29 cellular contexts compared by ENCODE assay signal in genomic region chr12:5230151-5230550, GRCh38.
DNase-seq lines count a peak whose midpoint lies in the region; TF ChIP-seq lines count a peak whose summit lies in the region.
"Had no signal": no experiment of that assay in that cellular context is flagged by ENCODE, and none has a peak within 500 bp of the region (broad histone marks: within the 10 kb centered on the region; RNA-seq: fewer than 3 reads in every experiment).

No MANE protein-coding gene starts in this region.

- H3K9me3 ChIP-seq in MG63 = no peaks in the 10 kb centered on the region
- H3K9me3 ChIP-seq in neuronal stem cell (replicated peaks in 1 of 2; ENCODE audit: control insufficient read depth in 2 of 2, insufficient read depth in 1 of 2, low read depth in 1 of 2, low read length in 2 of 2) = no peaks in the 10 kb centered on the region
- H3K9me3 ChIP-seq in transverse colon = no peaks in the 10 kb centered on the region
- H3K9me3 ChIP-seq: colonic mucosa, HAP-1, prostate gland, right lobe of liver had no signal

- H3K4ac ChIP-seq in neuronal stem cell (ENCODE audit: low read length) = no peak overlapping the region

- H2BK15ac ChIP-seq in neuronal stem cell (ENCODE audit: low read length) = no peak overlapping the region

- TF ChIP-seq CTCF in transverse colon (IDR thresholded peaks at IDR 0.05) = no peak

- no peak overlapping the region for H2BK12ac ChIP-seq in neuronal stem cell (ENCODE audit: low read length)

- WGBS in neuronal stem cell (ENCODE audit: extremely low coverage in 2 of 2, insufficient read length in 2 of 2, insufficient replicate concordance in 1 of 2), 2 donors = no CpG with 5 or more reads among the region's 2 CpGs
- WGBS in transverse colon (ENCODE audit: low coverage in 1 of 2), 2 donors = 75% methylated on average over 2 of the region's 2 CpGs

- H3K4me1 ChIP-seq in neuronal stem cell (ENCODE audit: control insufficient read depth in 2 of 2, insufficient read depth in 1 of 2, low read depth in 1 of 2, low read length in 2 of 2) (no peaks in the 10 kb centered on the region), transverse colon (no peaks in the 10 kb centered on the region)
- H3K4me1 ChIP-seq: colonic mucosa, HAP-1, prostate gland, right lobe of liver, tibial nerve had no signal

- peak; percentile 76 for DNase-seq in EL
- DNase-seq in MG63 = peak; percentile 33
- peak; percentile 25 for DNase-seq in fibroblast of peridontal ligament (ENCODE audit: extremely low read depth)
- no peak for DNase-seq in amniotic stem cell (lab: John Stamatoyannopoulos, UW)
- no peak for DNase-seq in neuronal stem cell (ENCODE audit: low spot score)
- DNase-seq in transverse colon = no peak
- no peak for DNase-seq in COLO668 (lab: John Stamatoyannopoulos, UW; ENCODE audit: unreplicated experiment)
- DNase-seq: activated CD4-positive, alpha-beta memory T cell treated with anti-CD3 and anti-CD28 coated beads, Interleukin-2, amount 10 ng/mL, durations not matched to agents 7 days and 5 days; activated CD4-positive, alpha-beta T cell treated with anti-CD3 and anti-CD28 coated beads for 1 hour; activated CD8-positive, alpha-beta memory T cell treated with anti-CD3 and anti-CD28 coated beads, Interleukin-2, amount 50 U/mL, for 4 hours; activated naive CD4-positive, alpha-beta T cell treated with anti-CD3 and anti-CD28 coated beads for 36 hours; CD4-positive, alpha-beta memory T cell; colonic mucosa; effector CD4-positive, alpha-beta T cell; kidney; MV-4-11; naive thymus-derived CD8-positive, alpha-beta T cell; NCI-H1436; NCI-H2081; NCI-H526 treated with DMSO at 0.1 percent for 48 hours; NK-92 treated with Interleukin-12 subunit alpha and Interleukin-12 subunit beta, amount 100 ng/mL, for 24 hours; nucleus accumbens; right lobe of liver; Right ventricle myocardium superior; stimulated activated CD4-positive, alpha-beta T cell treated with anti-CD3 and anti-CD28 coated beads, Interleukin-4, amount 100 ng/mL, for 1 hour had no signal

- no peak overlapping the region for H3K23ac ChIP-seq in neuronal stem cell (ENCODE audit: low read depth, low read length, poor library complexity)

- no peaks in the 10 kb centered on the region for H3K79me1 ChIP-seq in neuronal stem cell (ENCODE audit: low read depth, low read length)

- H3K4me3 ChIP-seq in MG63 (no peak overlapping the region), neuronal stem cell (ENCODE audit: low read length in 2 of 2) (no peak overlapping the region), transverse colon (no peak overlapping the region)
- H3K4me3 ChIP-seq: colonic mucosa, HAP-1, prostate gland, right lobe of liver, tibial nerve had no signal

- intact Hi-C loops in transverse colon (cut with DNase I; ENCODE audit: low total_unique reads) = no loop called here

- no peak overlapping the region for H2BK120ac ChIP-seq in neuronal stem cell (ENCODE audit: low read depth, low read length)

- H4K8ac ChIP-seq in neuronal stem cell (ENCODE audit: low read depth, low read length) = no peak overlapping the region

- H2AFZ ChIP-seq in neuronal stem cell (ENCODE audit: low read length) = no peak overlapping the region

- in situ Hi-C loops in transverse colon (cut with MboI; ENCODE audit: low pct_ligation_motif_present in 1 of 4, low pct_unique_long_range_greater_than_20kb in 1 of 4, low sequenced_read_pairs in 3 of 4) = no loop called here

- no peak overlapping the region for H3K18ac ChIP-seq in neuronal stem cell (ENCODE audit: low read length)

- H3K14ac ChIP-seq in neuronal stem cell (ENCODE audit: low read length) = no peak overlapping the region

- no peak for TF ChIP-seq EP300 in transverse colon (IDR thresholded peaks at IDR 0.05; ENCODE audit: low read depth)

- no peak overlapping the region for H4K91ac ChIP-seq in neuronal stem cell (ENCODE audit: low read depth, low read length, poor library complexity)

- no peak overlapping the region for H3K9ac ChIP-seq in neuronal stem cell (ENCODE audit: low read depth, low read length, poor library complexity)

- H3K27me3 ChIP-seq in MG63 = no peaks in the 10 kb centered on the region
- H3K27me3 ChIP-seq in neuronal stem cell (ENCODE audit: control insufficient read depth in 3 of 3, insufficient read depth in 3 of 3, low read depth in 1 of 3, low read length in 3 of 3) = no peaks in the 10 kb centered on the region
- H3K27me3 ChIP-seq in transverse colon = no peaks in the 10 kb centered on the region
- H3K27me3 ChIP-seq: colonic mucosa, right lobe of liver, tibial nerve had no signal

- no peak overlapping the region for H3K27ac ChIP-seq in neuronal stem cell (replicated peaks; ENCODE audit: low read length)
- no peak overlapping the region for H3K27ac ChIP-seq in transverse colon
- H3K27ac ChIP-seq: colonic mucosa, HL-60, prostate gland, right lobe of liver, tibial nerve had no signal

- H2AK5ac ChIP-seq in neuronal stem cell (ENCODE audit: low read depth, low read length) = no peak overlapping the region

- H2BK5ac ChIP-seq in neuronal stem cell (ENCODE audit: low read length) = no peak overlapping the region

- H3K36me3 ChIP-seq in MG63 (no peaks in the 10 kb centered on the region), neuronal stem cell (replicated peaks in 1 of 2; ENCODE audit: control insufficient read depth in 2 of 2, insufficient read depth in 2 of 2, low read length in 2 of 2) (no peaks in the 10 kb centered on the region), transverse colon (no peaks in the 10 kb centered on the region)
- H3K36me3 ChIP-seq: colonic mucosa, HAP-1, prostate gland, right lobe of liver, tibial nerve had no signal

- no peak for TF ChIP-seq POLR2A in transverse colon (IDR thresholded peaks at IDR 0.05)

- H3K4me2 ChIP-seq in neuronal stem cell (ENCODE audit: insufficient read depth, low read length, poor library complexity, severe bottlenecking) = no peak overlapping the region

Comparison
In these comparisons a context has a peak if more than half of its experiments do, and no peak if none do; other contexts are left out.
1. DNase-seq: peak in EL (single experiment), MG63 (single experiment) and fibroblast of peridontal ligament (single experiment); none in amniotic stem cell (single experiment), neuronal stem cell (single experiment), transverse colon (single experiment) and COLO668 (single experiment).